Comparison of ENCODE assay signal across 2 cellular contexts in the genomic region with DNA sequence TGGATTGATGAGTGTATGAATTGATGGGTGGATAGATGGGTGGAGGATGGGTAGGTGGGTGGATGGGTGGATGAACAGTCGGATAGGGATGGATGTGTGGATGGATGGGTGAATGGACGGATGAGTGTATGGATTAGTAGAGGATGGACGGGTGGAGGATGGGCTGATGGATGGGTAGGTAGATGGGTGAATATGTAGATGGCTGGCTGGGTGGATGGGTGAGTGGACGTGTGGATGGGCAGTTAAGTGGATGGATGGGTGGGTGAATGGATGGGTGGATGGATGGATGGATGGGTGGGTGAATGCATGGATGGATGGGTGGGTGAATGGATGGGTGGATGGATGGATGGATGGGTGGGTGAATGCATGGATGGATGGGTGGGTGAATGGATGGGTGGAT. TPM values are rescaled to one million over a fixed set of nuclear protein-coding genes. Genes with fewer than 3 reads are reported as not detected.
"Had no signal": no experiment of that assay in that cellular context is flagged by ENCODE, and none has a peak within 500 bp of the region (broad histone marks: within the 10 kb centered on the region; RNA-seq: fewer than 3 reads in every experiment).

No MANE protein-coding gene starts in this region.

RNA-seq across cellular contexts. Expression of a gene that starts 54.4 kb away (rescaled TPM):
- total RNA-seq: G401, GM12878 had no signal
- polyA plus RNA-seq: GM12878 had no signal
